Comparison of ENCODE assay signal across 26 cellular contexts in genomic region chr6:70062010-70062409, GRCh38.
"Had no signal": no experiment of that assay in that cellular context is flagged by ENCODE, and none has a peak within 500 bp of the region (broad histone marks: within the 10 kb centered on the region; RNA-seq: fewer than 3 reads in every experiment).

No MANE protein-coding gene starts in this region.

- H3K4me1 ChIP-seq: esophagus squamous epithelium, gastrocnemius medialis, heart right ventricle, left lung, lower lobe of right lung had no signal

- ATAC-seq: effector memory CD8-positive, alpha-beta T cell; esophagus mucosa; gastrocnemius medialis; heart right ventricle; left cardiac atrium; left lung; left ventricle myocardium superior; lower lobe of right lung; mucosa of descending colon had no signal

- H3K9me3 ChIP-seq: esophagus squamous epithelium, gastrocnemius medialis, heart right ventricle, left lung, lower lobe of right lung, mucosa of descending colon had no signal

- H3K4me3 ChIP-seq: coronary artery, esophagus squamous epithelium, gastrocnemius medialis, heart right ventricle, left lung, lower lobe of right lung, mucosa of descending colon had no signal

- FAIRE-seq: colon, endometrium, islet of Langerhans, keratinocyte had no signal

- H3K27ac ChIP-seq: coronary artery, epithelial cell of prostate, esophagus squamous epithelium, gastrocnemius medialis, heart right ventricle, left lung, lower lobe of right lung had no signal

- DNase-seq: effector CD8-positive, alpha-beta T cell; effector memory CD8-positive, alpha-beta T cell; endodermal cell; erythroblast; esophagus squamous epithelium; foreskin fibroblast; foreskin melanocyte; gastrocnemius medialis; glutamatergic neuron; head of caudate nucleus; heart right ventricle; hippocampal formation; left cardiac atrium; left lung; left ventricle myocardium superior; lower lobe of right lung; mesenchymal stem cell; mucosa of descending colon; naive B cell had no signal

- H3K27me3 ChIP-seq: esophagus squamous epithelium, gastrocnemius medialis, heart right ventricle, left lung had no signal

- H3K36me3 ChIP-seq: esophagus squamous epithelium, gastrocnemius medialis, heart right ventricle, left lung, lower lobe of right lung had no signal
